ENCODE assay signal across 8 cellular contexts in the genomic region with DNA sequence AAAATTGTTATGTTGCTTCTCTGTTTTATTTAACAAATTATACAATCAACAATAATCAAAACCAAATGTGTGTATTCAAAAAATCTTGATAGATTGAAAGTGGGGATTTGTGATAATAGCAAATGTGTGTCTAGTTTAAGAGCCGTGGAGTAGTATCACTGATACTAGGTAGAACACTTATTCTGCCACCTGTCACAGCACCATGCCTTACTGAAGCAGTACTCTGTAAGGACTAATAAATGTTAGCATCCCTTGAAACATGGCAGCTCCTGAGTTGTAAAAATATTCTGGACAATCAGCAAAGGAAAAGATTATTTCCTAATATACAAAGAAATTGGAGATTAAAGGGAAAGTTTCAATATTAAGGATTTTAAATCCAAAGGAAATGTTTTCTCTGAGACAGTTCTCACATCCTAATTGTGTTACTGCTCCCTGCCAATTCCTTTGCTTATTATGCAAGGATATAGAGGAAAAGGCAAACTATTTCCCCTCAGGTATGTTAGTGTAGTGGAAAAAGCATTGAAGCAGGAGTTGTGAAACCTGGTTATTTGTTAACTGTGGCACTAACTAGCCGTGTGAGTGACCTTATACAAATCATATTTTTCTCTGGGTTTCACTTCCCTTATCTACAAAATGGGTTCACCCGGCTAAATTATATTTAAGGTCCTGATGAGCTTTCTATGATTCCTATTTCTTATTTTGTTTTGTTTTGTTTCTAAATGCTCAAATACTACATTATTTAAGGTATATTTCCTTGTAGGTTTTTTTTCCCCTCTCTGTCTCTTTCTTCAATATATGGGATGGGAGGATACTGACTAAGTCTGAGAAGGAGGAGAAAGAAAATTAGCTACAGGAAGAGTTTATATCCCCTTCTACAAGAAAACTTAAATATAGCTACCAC.
A peak's percentile ranks its signal among the peaks of the same experiment; 100 is the strongest.
DNase-seq lines count a peak whose midpoint lies in the region; ATAC-seq, FAIRE-seq and TF ChIP-seq lines count a peak whose summit lies in the region.

No MANE protein-coding gene starts in this region.

- ATAC-seq in GM19395 (IDR thresholded peaks at IDR 0.05; ENCODE audit: unreplicated experiment), result peak; percentile 87
- peak; percentile 87 for ATAC-seq in HG03159 (IDR thresholded peaks at IDR 0.05; ENCODE audit: unreplicated experiment)
- peak; percentile 42 for ATAC-seq in omental fat pad (ENCODE audit: low FRiP score)
- no peak for ATAC-seq in activated CD8-positive, alpha-beta T cell treated with anti-CD3 and anti-CD28 coated beads, Interleukin-2, amount 10 ng/mL, durations not matched to agents 7 days and 5 days

- DNase-seq in MCF 10A (ENCODE audit: unreplicated experiment) (peak; percentile 60), omental fat pad (ENCODE audit: low spot score) (no peak), KG1 (lab: John Stamatoyannopoulos, UW) (no peak), GM12892 (ENCODE audit: insufficient read length) (no peak)
- no peak for DNase-seq in activated CD8-positive, alpha-beta T cell treated with anti-CD3 and anti-CD28 coated beads, Interleukin-2, amount 10 ng/mL, durations not matched to agents 7 days and 5 days
- no peak for DNase-seq in NK-92 treated with Interleukin-12 subunit alpha and Interleukin-12 subunit beta, amount 100 ng/mL, for 24 hours (lab: John Stamatoyannopoulos, UW)

- CTCF ChIA-PET in MCF 10A (lab: Yijun Ruan, JAX), result interaction anchor here (0.6 to 2.8 kb wide), 15 partner anchors 11 to 694 kb away, joined by 3 to 34 read pairs (median 4); no protein-coding TSS in a partner anchor
- CTCF ChIA-PET in activated CD8-positive, alpha-beta T cell treated with anti-CD3 and anti-CD28 coated beads, Interleukin-2, amount 10 ng/mL, durations not matched to agents 7 days and 5 days (lab: Charles Lee), result no interaction called here

- intact Hi-C loops in MCF 10A (cut with micrococcal nuclease), result no loop called here

- H3K4me1 Mint-ChIP-seq in MCF 10A (ENCODE audit: insufficient read depth, unreplicated experiment), result peaks cover 21% of the 10 kb centered on the region
- no peaks in the 10 kb centered on the region for H3K4me1 Mint-ChIP-seq in activated CD8-positive, alpha-beta T cell treated with anti-CD3 and anti-CD28 coated beads, Interleukin-2, amount 10 ng/mL, durations not matched to agents 7 days and 5 days (ENCODE audit: low read depth)

- BruUV-seq in MCF 10A (replicated peaks; lab: Mats Ljungman, UMichigan), result no TSS peak

- no peaks in the 10 kb centered on the region for H3K27me3 Mint-ChIP-seq in MCF 10A (ENCODE audit: insufficient read depth, unreplicated experiment)
- no peaks in the 10 kb centered on the region for H3K27me3 Mint-ChIP-seq in activated CD8-positive, alpha-beta T cell treated with anti-CD3 and anti-CD28 coated beads, Interleukin-2, amount 10 ng/mL, durations not matched to agents 7 days and 5 days (ENCODE audit: low read depth)

- peak overlapping the region; percentile 93 for H3K27ac Mint-ChIP-seq in MCF 10A (ENCODE audit: low read depth, unreplicated experiment)
- H3K27ac Mint-ChIP-seq in activated CD8-positive, alpha-beta T cell treated with anti-CD3 and anti-CD28 coated beads, Interleukin-2, amount 10 ng/mL, durations not matched to agents 7 days and 5 days, result no peak overlapping the region

- H3K4me3 Mint-ChIP-seq in MCF 10A (ENCODE audit: unreplicated experiment), result peak overlapping the region; percentile 66
- no peak overlapping the region for H3K4me3 Mint-ChIP-seq in activated CD8-positive, alpha-beta T cell treated with anti-CD3 and anti-CD28 coated beads, Interleukin-2, amount 10 ng/mL, durations not matched to agents 7 days and 5 days

- TF ChIP-seq POLR2A in GM12892 (IDR thresholded peaks at IDR 0.05; ENCODE audit: low read depth, low read length), result no peak

- FAIRE-seq in GM12892 (lab: Jason Lieb, UNC), result no peak

- no peaks in the 10 kb centered on the region for H3K36me3 Mint-ChIP-seq in MCF 10A (ENCODE audit: insufficient read depth, unreplicated experiment)
- H3K36me3 Mint-ChIP-seq in activated CD8-positive, alpha-beta T cell treated with anti-CD3 and anti-CD28 coated beads, Interleukin-2, amount 10 ng/mL, durations not matched to agents 7 days and 5 days (ENCODE audit: low read depth), result no peaks in the 10 kb centered on the region

- H3K9me3 Mint-ChIP-seq in MCF 10A (ENCODE audit: unreplicated experiment), result peaks cover 8% of the 10 kb centered on the region
- H3K9me3 Mint-ChIP-seq in activated CD8-positive, alpha-beta T cell treated with anti-CD3 and anti-CD28 coated beads, Interleukin-2, amount 10 ng/mL, durations not matched to agents 7 days and 5 days (ENCODE audit: insufficient read depth), result no peaks in the 10 kb centered on the region

- no peak for TF ChIP-seq CTCF in MCF 10A (IDR thresholded peaks at IDR 0.05; ENCODE audit: unreplicated experiment)
- no peak for TF ChIP-seq CTCF in omental fat pad (IDR thresholded peaks at IDR 0.05)

- POLR2A ChIA-PET in MCF 10A (lab: Yijun Ruan, JAX), result interaction anchor here (1.4 to 2.9 kb wide), 3 partner anchors 9 to 49 kb away, joined by 4 to 13 read pairs (median 5); no protein-coding TSS in a partner anchor
- POLR2A ChIA-PET in activated CD8-positive, alpha-beta T cell treated with anti-CD3 and anti-CD28 coated beads, Interleukin-2, amount 10 ng/mL, durations not matched to agents 7 days and 5 days (lab: Charles Lee), result no interaction called here
